8 cellular contexts compared by ENCODE assay signal in genomic region chr1:61453111-61453961, GRCh38.
DNase-seq lines count a peak whose midpoint lies in the region; ATAC-seq and TF ChIP-seq lines count a peak whose summit lies in the region.

No MANE protein-coding gene starts in this region.

- CTCF ChIA-PET in HEK293 (lab: Yijun Ruan, JAX) (interaction anchor here (0.6 to 1.8 kb wide), 14 partner anchors 35 to 509 kb away, joined by 3 to 10 read pairs (median 4); no protein-coding TSS in a partner anchor), SK-N-SH (lab: Yijun Ruan, JAX) (interaction anchor here (0.6 to 3.7 kb wide), 30 partner anchors 10 to 1482 kb away, joined by 3 to 20 read pairs (median 3); no protein-coding TSS in a partner anchor)

- H3K9me3 ChIP-seq in DOHH2 (ENCODE audit: control insufficient read depth, insufficient read depth, low read length) (no peaks in the 10 kb centered on the region), HEK293 (ENCODE audit: control insufficient read depth, insufficient read depth, low read depth, low read length) (no peaks in the 10 kb centered on the region), SK-N-SH (no peaks in the 10 kb centered on the region), tibial nerve (no peaks in the 10 kb centered on the region)

- H3K9ac ChIP-seq in SK-N-SH: peak overlapping the region; percentile 60; the same call in 1 of the 2 replicates

- no peaks in the 10 kb centered on the region for H3K27me3 ChIP-seq in DOHH2 (ENCODE audit: control insufficient read depth, low read length)
- no peaks in the 10 kb centered on the region for H3K27me3 ChIP-seq in SK-N-SH (ENCODE audit: insufficient read depth)
- no peaks in the 10 kb centered on the region for H3K27me3 ChIP-seq in tibial nerve

- peaks cover 11% of the 10 kb centered on the region for H3K4me1 Mint-ChIP-seq in activated naive CD8-positive, alpha-beta T cell treated with anti-CD3 and anti-CD28 coated beads for 36 hours

- H2AFZ ChIP-seq in SK-N-SH (ENCODE audit: low read depth): peak overlapping the region; percentile 79

- peak overlapping the region; percentile 67 for H3K27ac Mint-ChIP-seq in activated naive CD8-positive, alpha-beta T cell treated with anti-CD3 and anti-CD28 coated beads for 36 hours

- H3K4me3 Mint-ChIP-seq in activated naive CD8-positive, alpha-beta T cell treated with anti-CD3 and anti-CD28 coated beads for 36 hours: no peak overlapping the region

- H3K4me3 ChIP-seq in DOHH2 (ENCODE audit: low read length) (0 out of 2 replicates have a peak overlapping the region, but pooled peaks have one; percentile 1), HEK293 (ENCODE audit: low read depth, low read length) (no peak overlapping the region), SK-N-SH (ENCODE audit: low read depth in 2 of 2, low read length in 1 of 2) (peak overlapping the region; percentile 2 to 14; a peak in 3 of 4 replicates), tibial nerve (no peak overlapping the region)

- ATAC-seq in Right ventricle myocardium inferior: peak; percentile 77

- POLR2A ChIA-PET in HEK293 (lab: Yijun Ruan, JAX): interaction anchor here (0.7 kb wide), 1 partner anchor 472 kb away, joined by 4 read pairs; no protein-coding TSS in a partner anchor
- POLR2A ChIA-PET in SK-N-SH (lab: Yijun Ruan, JAX): no interaction called here

- no peaks in the 10 kb centered on the region for H3K9me3 Mint-ChIP-seq in activated naive CD8-positive, alpha-beta T cell treated with anti-CD3 and anti-CD28 coated beads for 36 hours

- H3K4me1 ChIP-seq in DOHH2 (ENCODE audit: control insufficient read depth, low read length) (peaks cover 16% of the 10 kb centered on the region), HEK293 (ENCODE audit: control insufficient read depth, insufficient read depth, low read length) (peaks cover 35% of the 10 kb centered on the region), SK-N-SH (ENCODE audit: control insufficient read depth in 1 of 2, insufficient read depth in 2 of 2, low read depth in 1 of 2, low read length in 1 of 2) (peaks cover 21 to 35% of the 10 kb centered on the region in 2 experiments; a peak in 3 of 4 replicates), tibial nerve (peaks cover 0 to 77% (median 43%) of the 10 kb centered on the region in 4 donors)

- WGBS in SK-N-SH (ENCODE audit: low lambda C conversion rate): 25% methylated on average over 10 of the region's 10 CpGs
- WGBS in tibial nerve, 2 donors: 7 to 9% methylated on average over 10 of the region's 10 CpGs

- TF ChIP-seq RAD21 in SK-N-SH (IDR thresholded peaks at IDR 0.05; ENCODE audit: low read length): peak; percentile 83

- no peaks in the 10 kb centered on the region for H3F3A ChIP-seq in DOHH2 (ENCODE audit: control insufficient read depth, insufficient read depth)
- H3F3A ChIP-seq in SK-N-SH (replicated peaks; ENCODE audit: insufficient read depth): peaks cover 10% of the 10 kb centered on the region

- H4K20me1 ChIP-seq in DOHH2 (ENCODE audit: control insufficient read depth, insufficient read depth, low read depth, low read length): no peaks in the 10 kb centered on the region
- no peaks in the 10 kb centered on the region for H4K20me1 ChIP-seq in SK-N-SH (ENCODE audit: insufficient read depth)

- H3K9me2 ChIP-seq in DOHH2 (replicated peaks; ENCODE audit: control insufficient read depth, low read length) (no peaks in the 10 kb centered on the region), SK-N-SH (no peaks in the 10 kb centered on the region)

- H3K27ac ChIP-seq in DOHH2 (ENCODE audit: low read depth, low read length): no peak overlapping the region
- peak overlapping the region; percentile 61 for H3K27ac ChIP-seq in HEK293 (ENCODE audit: extremely low read depth, low read depth, low read length)
- H3K27ac ChIP-seq in SK-N-SH (ENCODE audit: low read depth in 2 of 2, low read length in 1 of 2): peak overlapping the region; percentile 78 to 98
- peak overlapping the region; percentile 40 to 87 (median 65) for H3K27ac ChIP-seq in tibial nerve

- TF ChIP-seq EP300 in SK-N-SH (IDR thresholded peaks at IDR 0.05; ENCODE audit: borderline replicate concordance in 1 of 2, low read depth in 1 of 2, low read length in 1 of 2) (peak in 1 of 2 experiments; percentile 21; a peak in 1 of 4 replicates), tibial nerve (IDR thresholded peaks at IDR 0.05) (peak in 1 of 2 donors; percentile 80)

- peak overlapping the region; percentile 24 for H3K4me2 ChIP-seq in DOHH2 (ENCODE audit: low read length)
- H3K4me2 ChIP-seq in SK-N-SH: peak overlapping the region; percentile 39; the same call in 1 of the 2 replicates

- no peaks in the 10 kb centered on the region for H3K36me3 Mint-ChIP-seq in activated naive CD8-positive, alpha-beta T cell treated with anti-CD3 and anti-CD28 coated beads for 36 hours

- DNase-seq in NCI-H1048 (lab: John Stamatoyannopoulos, UW) (peak; percentile 55), SK-N-SH (peak; percentile 75), Right ventricle myocardium inferior (ENCODE audit: missing footprints) (peak; percentile 90), posterior cingulate gyrus (peak; percentile 68 to 96 (median 82)), tibial nerve (ENCODE audit: low spot score in 2 of 2) (peak; percentile 89 to 97)
- DNase-seq in activated naive CD8-positive, alpha-beta T cell treated with anti-CD3 and anti-CD28 coated beads for 36 hours: peak; percentile 66

- H3K36me3 ChIP-seq in DOHH2 (ENCODE audit: control insufficient read depth, low read length) (peaks cover 9% of the 10 kb centered on the region), HEK293 (ENCODE audit: control insufficient read depth in 2 of 2, insufficient read depth in 1 of 2, low read length in 2 of 2) (peaks cover 0 to 7% of the 10 kb centered on the region in 2 experiments; a peak in 2 of 3 replicates), SK-N-SH (replicated peaks in 1 of 2; ENCODE audit: control insufficient read depth in 1 of 2, insufficient read depth in 2 of 2, low read length in 1 of 2) (peaks cover 0 to 10% of the 10 kb centered on the region in 2 experiments), tibial nerve (peaks cover 0 to 9% (median 0%) of the 10 kb centered on the region in 3 donors)

- no peaks in the 10 kb centered on the region for H3K27me3 Mint-ChIP-seq in activated naive CD8-positive, alpha-beta T cell treated with anti-CD3 and anti-CD28 coated beads for 36 hours

- H3K79me2 ChIP-seq in DOHH2 (ENCODE audit: control insufficient read depth, low read length) (no peaks in the 10 kb centered on the region), SK-N-SH (ENCODE audit: insufficient read depth) (no peaks in the 10 kb centered on the region)

- intact Hi-C loops in Right ventricle myocardium inferior (cut with DNase I): loop anchor here (1.0 to 5.0 kb wide), 7 partner anchors 27 to 481 kb away; no protein-coding TSS in a partner anchor
- intact Hi-C loops in posterior cingulate gyrus (cut with DNase I): loop anchor here (2.0 to 10.0 kb wide), 4 partner anchors 116 to 483 kb away; no protein-coding TSS in a partner anchor

- TF ChIP-seq CTCF in DOHH2 (IDR thresholded peaks at IDR 0.05; ENCODE audit: low read depth, low read length, poor library complexity, severe bottlenecking): peak; percentile 82
- TF ChIP-seq CTCF in HEK293 (tag by site-specific recombination; IDR thresholded peaks at IDR 0.05): peak; percentile 78; the same call in 1 of the 2 replicates
- peak; percentile 85 for TF ChIP-seq CTCF in SK-N-SH (IDR thresholded peaks at IDR 0.05)
- peak; percentile 69 to 85 (median 74) for TF ChIP-seq CTCF in tibial nerve (IDR thresholded peaks at IDR 0.05)

- no peak for TF ChIP-seq POLR2A in tibial nerve (IDR thresholded peaks at IDR 0.05)

TF ChIP-seq in HEK293, 187 proteins besides CTCF, POLR2A, EP300 and RAD21 (continues in another document):
- TF ChIP-seq ZNF324 (tag by site-specific recombination; IDR thresholded peaks at IDR 0.05) (no peak), PRDM6 (tag by site-specific recombination; IDR thresholded peaks at IDR 0.05) (0 out of 2 replicates have a peak, but pooled peaks have one; percentile 17), ZBTB17 (tag by site-specific recombination; IDR thresholded peaks at IDR 0.05) (peak; percentile 100)

TF ChIP-seq in SK-N-SH, 30 proteins besides CTCF, POLR2A, EP300 and RAD21 (continues in another document):
- TF ChIP-seq MAX (IDR thresholded peaks at IDR 0.05; ENCODE audit: low read depth) (no peak), TCF12 (IDR thresholded peaks at IDR 0.05) (no peak; the same call in 1 of the 2 replicates), PBX3 (IDR thresholded peaks at IDR 0.05) (no peak), IRF3 (IDR thresholded peaks at IDR 0.05; ENCODE audit: low read depth, low read length) (no peak), USF1 (IDR thresholded peaks at IDR 0.05; ENCODE audit: borderline replicate concordance, low read depth) (no peak), SIN3A (IDR thresholded peaks at IDR 0.05; ENCODE audit: borderline replicate concordance, low read depth, low read length) (no peak), CHD2 (IDR thresholded peaks at IDR 0.05; ENCODE audit: low read length, partially characterized antibody) (no peak)

Comparison
In these comparisons a context has a peak if more than half of its experiments do, and no peak if none do; other contexts are left out.
1. H3K4me3 ChIP-seq: peak in DOHH2 (single experiment) and SK-N-SH (2 of 2); none in HEK293 (single experiment) and tibial nerve (0 of 4).
2. Peak in every context shown above with its lines, with median percentiles within 50 percentile points of each other: CTCF ChIP-seq and DNase-seq.